Comparison of ENCODE assay signal across 8 cellular contexts in genomic region chr1:31760422-31760900, GRCh38. TPM values are rescaled to one million over a fixed set of nuclear protein-coding genes. Genes with fewer than 3 reads are reported as not detected.
A peak's percentile ranks its signal among the peaks of the same experiment; 100 is the strongest.
DNase-seq lines count a peak whose midpoint lies in the region; ATAC-seq and TF ChIP-seq lines count a peak whose summit lies in the region.

No MANE protein-coding gene starts in this region.

- H3F3A ChIP-seq in neural cell (ENCODE audit: insufficient read depth, low read length, poor library complexity, severe bottlenecking), result no peaks in the 10 kb centered on the region

- DNase-seq in EH (ENCODE audit: low read depth), result peak; percentile 21
- no peak for DNase-seq in NT2/D1 (ENCODE audit: low read depth, low spot score)
- DNase-seq in MV-4-11 (lab: John Stamatoyannopoulos, UW), result no peak

- H3K9ac ChIP-seq in NT2/D1 (ENCODE audit: insufficient read length, low read depth) (peak overlapping the region; percentile 84), endocrine pancreas (ENCODE audit: control insufficient read depth, insufficient read depth, low read length) (peak overlapping the region; percentile 58), neural cell (ENCODE audit: low read length) (peak overlapping the region; percentile 84)

- TF ChIP-seq RAD21 in neural cell (conservative IDR thresholded peaks at IDR 0.05), result no peak

- peaks cover 25% of the 10 kb centered on the region for H3K79me2 ChIP-seq in neural cell (replicated peaks; ENCODE audit: insufficient read depth, low read length)

- H3K4me3 ChIP-seq in NT2/D1 (ENCODE audit: insufficient read length, low read depth) (peak overlapping the region; percentile 59), endocrine pancreas (ENCODE audit: control insufficient read depth, insufficient read depth, low read length) (no peak overlapping the region), neural cell (ENCODE audit: low read length) (peak overlapping the region; percentile 90)

- TF ChIP-seq CTCF in neural cell (IDR thresholded peaks at IDR 0.05; ENCODE audit: poor library complexity, severe bottlenecking), result no peak

- peak overlapping the region; percentile 80 for H2AFZ ChIP-seq in neural cell (ENCODE audit: low read depth, low read length)

- H3K36me3 ChIP-seq in NT2/D1 (ENCODE audit: insufficient read depth, insufficient read length, low read length), result peaks cover 19% of the 10 kb centered on the region
- H3K36me3 ChIP-seq in endocrine pancreas (ENCODE audit: control insufficient read depth, insufficient read depth, low read length), result no peaks in the 10 kb centered on the region
- H3K36me3 ChIP-seq in neural cell (ENCODE audit: insufficient read depth, low read length), result no peaks in the 10 kb centered on the region

- H3K4me2 ChIP-seq in neural cell (ENCODE audit: low read length), result peak overlapping the region; percentile 94

- H3K27ac ChIP-seq in neural cell (ENCODE audit: low read length), result peak overlapping the region; percentile 82

- H3K27me3 ChIP-seq in NT2/D1 (ENCODE audit: insufficient read depth, insufficient read length) (peaks cover 23% of the 10 kb centered on the region), endocrine pancreas (ENCODE audit: control insufficient read depth, insufficient read depth, low read length) (no peaks in the 10 kb centered on the region), neural cell (ENCODE audit: insufficient read depth, low read depth, low read length) (no peaks in the 10 kb centered on the region)

- no peak for ATAC-seq in GM19397 (IDR thresholded peaks at IDR 0.05; ENCODE audit: unreplicated experiment)
- no peak for ATAC-seq in GM18867 (IDR thresholded peaks at IDR 0.05; ENCODE audit: unreplicated experiment)
- ATAC-seq in HG03280 (IDR thresholded peaks at IDR 0.05; ENCODE audit: unreplicated experiment), result no peak

- peaks cover 59% of the 10 kb centered on the region for H3K4me1 ChIP-seq in NT2/D1 (ENCODE audit: insufficient read depth, insufficient read length)
- no peaks in the 10 kb centered on the region for H3K4me1 ChIP-seq in endocrine pancreas (ENCODE audit: control insufficient read depth, insufficient read depth, low read length)

- peak; percentile 28 for TF ChIP-seq EP300 in neural cell (conservative IDR thresholded peaks at IDR 0.05; ENCODE audit: poor library complexity, severe bottlenecking)

- H4K20me1 ChIP-seq in neural cell (ENCODE audit: insufficient read depth), result peaks cover 4% of the 10 kb centered on the region

- H3K9me2 ChIP-seq in neural cell (ENCODE audit: insufficient read depth, low read length), result no peaks in the 10 kb centered on the region

- no peaks in the 10 kb centered on the region for H3K9me3 ChIP-seq in NT2/D1 (ENCODE audit: insufficient read depth, low read length)
- H3K9me3 ChIP-seq in endocrine pancreas (ENCODE audit: control insufficient read depth, low read length), result no peaks in the 10 kb centered on the region
- H3K9me3 ChIP-seq in neural cell (ENCODE audit: low read length), result no peaks in the 10 kb centered on the region

TF ChIP-seq in neural cell, 6 proteins besides CTCF, POLR2A, EP300 and RAD21:
- TF ChIP-seq SMC3 (conservative IDR thresholded peaks at IDR 0.05; ENCODE audit: poor library complexity) (no peak), MXI1 (conservative IDR thresholded peaks at IDR 0.05; ENCODE audit: poor library complexity, severe bottlenecking) (peak; percentile 30), EZH2 (IDR thresholded peaks at IDR 0.05; ENCODE audit: borderline replicate concordance, insufficient read depth, low read length, poor library complexity, severe bottlenecking) (no peak), POLR2AphosphoS5 (IDR thresholded peaks at IDR 0.05) (peak; percentile 15), REST (IDR thresholded peaks at IDR 0.05; ENCODE audit: borderline replicate concordance) (peak; percentile 53), TAF1 (IDR thresholded peaks at IDR 0.05; ENCODE audit: low read depth) (no peak)

RNA-seq across cellular contexts. Expression of gene ADGRB2, which starts 3.7 kb away (rescaled TPM):
- 45.0 and 51.8 TPM in 2 replicates for polyA plus RNA-seq in neural cell
- polyA minus RNA-seq in neural cell, result 57.1 and 63.8 TPM in 2 replicates

RNA-seq across cellular contexts. Expression of gene SPOCD1, which starts 55.4 kb away (rescaled TPM):
- polyA plus RNA-seq in neural cell, result not detected in 2 replicates
- polyA minus RNA-seq in neural cell, result not detected in 2 replicates

RNA-seq across cellular contexts. Expression of gene COL16A1, which starts 56.6 kb away (rescaled TPM):
- polyA plus RNA-seq in neural cell, result 3.4 and 4.4 TPM in 2 replicates
- polyA minus RNA-seq in neural cell, result 1.5 and 2.1 TPM in 2 replicates
